In the genomic region with DNA sequence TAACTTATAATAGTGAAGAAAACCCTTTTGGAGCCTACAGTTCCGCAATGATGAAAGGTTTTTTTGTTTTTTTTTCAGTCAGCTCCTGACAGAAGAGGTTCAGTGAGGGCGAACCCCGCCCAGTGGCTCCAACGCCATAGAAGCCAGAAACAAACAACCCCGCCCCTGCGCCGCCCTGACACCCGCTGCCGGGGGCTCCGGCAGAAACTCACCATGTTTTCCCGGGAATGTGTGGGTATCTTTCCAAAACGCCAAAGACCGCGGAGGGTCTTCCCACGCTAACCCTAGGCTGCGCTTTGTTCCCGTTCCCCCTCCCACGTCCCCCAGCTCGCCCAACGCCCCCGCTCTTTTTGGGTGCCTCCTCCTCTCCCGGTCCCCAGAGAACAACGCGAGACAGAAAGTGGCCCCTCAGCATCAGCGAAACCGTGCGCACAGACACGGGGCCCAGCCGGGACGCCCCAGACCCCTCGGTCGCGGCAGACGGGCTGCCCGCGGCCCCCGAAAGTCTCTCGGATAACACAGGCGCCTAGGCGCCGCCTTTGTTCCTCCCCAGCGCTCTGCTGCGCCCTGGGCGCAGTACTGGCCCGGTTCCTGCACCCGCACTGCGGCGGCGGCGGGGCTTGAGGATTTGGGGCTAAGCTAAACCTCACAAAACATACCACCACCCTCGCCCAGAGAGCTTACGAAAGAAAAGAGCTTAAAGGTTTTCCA, we compare ENCODE assay signal across 8 cellular contexts. TPM values are rescaled to one million over a fixed set of nuclear protein-coding genes. Genes with fewer than 3 reads are reported as not detected.
DNase-seq lines count a peak whose midpoint lies in the region; ATAC-seq lines count a peak whose summit lies in the region.

No MANE protein-coding gene starts in this region.

- peak; percentile 18 for DNase-seq in NCI-H345 (lab: John Stamatoyannopoulos, UW)
- DNase-seq in NCI-H345 treated with DMSO at 0.1 percent for 48 hours (lab: John Stamatoyannopoulos, UW; ENCODE audit: unreplicated experiment), result no peak
- DNase-seq in NCI-H1694 treated with DMSO at 0.1 percent for 48 hours (lab: John Stamatoyannopoulos, UW), result peak; percentile 43
- peak; percentile 51 to 57 for DNase-seq in activated CD4-positive, alpha-beta T cell treated with anti-CD3 and anti-CD28 coated beads for 24 hours (ENCODE audit: low read depth in 2 of 2)
- peak; percentile 73 for DNase-seq in cerebellum (ENCODE audit: low spot score)
- DNase-seq in left colon, result peak; percentile 78 to 89
- DNase-seq in stimulated activated CD4-positive, alpha-beta T cell treated with anti-CD3 and anti-CD28 coated beads, Interleukin-1b, Interleukin-23, amount 100 ng/mL, for 48 hours, result peak; percentile 69

- ATAC-seq in HG02798 (IDR thresholded peaks at IDR 0.05; ENCODE audit: poor library complexity, unreplicated experiment) (peak; percentile 50), left colon (peak; percentile 87)

- intact Hi-C loops in left colon (cut with DNase I, micrococcal nuclease), result loop anchor here in 1 of 2 donors (5.0 kb wide), 2 partner anchors 44 to 56 kb away; partner anchors contain the start of gene TUBA1B

RNA-seq across cellular contexts. Expression of gene TUBA1A, which starts 0.5 kb away (rescaled TPM):
- total RNA-seq in cerebellum (3,426 TPM), left colon (10 to 100 TPM; 12.8 to 57.7 TPM)

RNA-seq across cellular contexts. Expression of gene TUBA1B, which starts 57.2 kb away (rescaled TPM):
- total RNA-seq in cerebellum, result 671 TPM
- total RNA-seq in left colon, result 100 to 1,000 TPM; 298 to 454 TPM

Comparison
In these comparisons a context has a peak if more than half of its experiments do, and no peak if none do; other contexts are left out.
1. RNA of gene TUBA1A, which starts 0.5 kb away (total RNA-seq): 3,426 TPM in cerebellum (single experiment); 12.8 to 57.7 TPM in left colon; every median in the first group is over 10 times any median in the second.